Comparison of ENCODE assay signal across 30 cellular contexts in genomic region chr10:3366735-3367405, GRCh38.
"Had no signal": no experiment of that assay in that cellular context is flagged by ENCODE, and none has a peak within 500 bp of the region (broad histone marks: within the 10 kb centered on the region; RNA-seq: fewer than 3 reads in every experiment).

No MANE protein-coding gene starts in this region.

- H3K4me1 Mint-ChIP-seq: immature natural killer cell; memory B cell; natural killer cell; stimulated activated effector memory CD8-positive, alpha-beta T cell treated with anti-CD3 and anti-CD28 coated beads, Interleukin-12 subunit alpha, Interleukin-12 subunit beta, amount 100 ng/mL, for 72 hours had no signal

- H3K36me3 ChIP-seq: gastroesophageal sphincter, heart right ventricle, neutrophil, thoracic aorta, tibial nerve, upper lobe of left lung had no signal

- H3K4me1 ChIP-seq: gastroesophageal sphincter, heart right ventricle, parathyroid adenoma, tibial nerve had no signal

- H3K9me3 Mint-ChIP-seq: immature natural killer cell; natural killer cell; stimulated activated effector memory CD8-positive, alpha-beta T cell treated with anti-CD3 and anti-CD28 coated beads, Interleukin-12 subunit alpha, Interleukin-12 subunit beta, amount 100 ng/mL, for 72 hours had no signal

- H3K9me3 ChIP-seq: neutrophil, thoracic aorta had no signal

- H3K4me2 ChIP-seq: smooth muscle cell had no signal

- FAIRE-seq: keratinocyte, urothelium cell line had no signal

- H3K27ac Mint-ChIP-seq: immature natural killer cell; memory B cell; natural killer cell; progenitor cell of endocrine pancreas; stimulated activated effector memory CD8-positive, alpha-beta T cell treated with anti-CD3 and anti-CD28 coated beads, Interleukin-12 subunit alpha, Interleukin-12 subunit beta, amount 100 ng/mL, for 72 hours had no signal

- DNase-seq: cerebellar nuclear complex; dorsolateral prefrontal cortex; effector CD4-positive, alpha-beta T cell; foreskin fibroblast; glutamatergic neuron; heart right ventricle; hypothalamus; immature natural killer cell; natural killer cell; stimulated activated CD4-positive, alpha-beta T cell treated with anti-CD3 and anti-CD28 coated beads, Interleukin-12 subunit alpha, Interleukin-12 subunit beta, amount 100 ng/mL, for 4 hours; stimulated activated CD4-positive, alpha-beta T cell treated with anti-CD3 and anti-CD28 coated beads, Interleukin-1b, Interleukin-23, amount 100 ng/mL, for 48 hours; stimulated activated CD4-positive, alpha-beta T cell treated with anti-CD3 and anti-CD28 coated beads, Interleukin-4, amount 100 ng/mL, for 24 hours; stimulated activated naive CD8-positive, alpha-beta T cell treated with anti-CD3 and anti-CD28 coated beads, Interleukin-15, Interleukin-2, amounts not matched to agents 100 U/mL and 50 U/mL, for 24 hours; upper lobe of left lung had no signal

- H3K27me3 Mint-ChIP-seq: progenitor cell of endocrine pancreas had no signal

- H3K9ac ChIP-seq: parathyroid adenoma had no signal

- H3K4me3 Mint-ChIP-seq: immature natural killer cell; memory B cell; natural killer cell; stimulated activated effector memory CD8-positive, alpha-beta T cell treated with anti-CD3 and anti-CD28 coated beads, Interleukin-12 subunit alpha, Interleukin-12 subunit beta, amount 100 ng/mL, for 72 hours had no signal

- H3K27me3 ChIP-seq: dorsolateral prefrontal cortex, gastroesophageal sphincter, heart right ventricle, neutrophil, tibial nerve, upper lobe of left lung had no signal

- H2AFZ ChIP-seq: parathyroid adenoma had no signal

- H3K27ac ChIP-seq: dorsolateral prefrontal cortex, epithelial cell of prostate, gastroesophageal sphincter, heart right ventricle, neutrophil, parathyroid adenoma, thoracic aorta, tibial nerve, upper lobe of left lung had no signal

- H3K4me3 ChIP-seq: dorsolateral prefrontal cortex, gastroesophageal sphincter, heart right ventricle, lung, smooth muscle cell, thoracic aorta, tibial nerve, upper lobe of left lung had no signal

- ATAC-seq: esophagus mucosa; gastroesophageal sphincter; heart right ventricle; left lobe of liver; natural killer cell; sciatic nerve; stimulated activated effector memory CD8-positive, alpha-beta T cell treated with anti-CD3 and anti-CD28 coated beads, Interleukin-12 subunit alpha, Interleukin-12 subunit beta, amount 100 ng/mL, for 72 hours; stimulated activated naive CD8-positive, alpha-beta T cell treated with anti-CD3 and anti-CD28 coated beads, Interleukin-15, Interleukin-2, amounts not matched to agents 100 U/mL and 50 U/mL, for 24 hours had no signal
